1 cellular context compared by ENCODE assay signal in genomic region chr11:44606472-44606871, GRCh38.
TF ChIP-seq lines count a peak whose summit lies in the region.

No MANE protein-coding gene starts in this region.

TF ChIP-seq in H1, 55 proteins besides CTCF, POLR2A, EP300 and RAD21:
- TF ChIP-seq NRF1 (IDR thresholded peaks at IDR 0.05; ENCODE audit: low read depth, low read length) (no peak), TAF7 (optimal IDR thresholded peaks at IDR 0.05; ENCODE audit: borderline replicate concordance, low read depth, low read length) (no peak), POLR2AphosphoS5 (IDR thresholded peaks at IDR 0.05; ENCODE audit: low read depth, low read length) (no peak), KDM1A (IDR thresholded peaks at IDR 0.05; ENCODE audit: borderline replicate concordance, low read length) (no peak)
